ENCODE assay signal across 19 cellular contexts in genomic region chr20:10488436-10489053, GRCh38.
"Had no signal": no experiment of that assay in that cellular context is flagged by ENCODE, and none has a peak within 500 bp of the region (broad histone marks: within the 10 kb centered on the region; RNA-seq: fewer than 3 reads in every experiment).

No MANE protein-coding gene starts in this region.

- H3K4me3 Mint-ChIP-seq: activated CD8-positive, alpha-beta T cell treated with anti-CD3 and anti-CD28 coated beads, Interleukin-2, amount 10 ng/mL, durations not matched to agents 7 days and 5 days; naive B cell; stimulated activated effector memory CD8-positive, alpha-beta T cell treated with anti-CD3 and anti-CD28 coated beads, Interleukin-12 subunit alpha, Interleukin-12 subunit beta, amount 100 ng/mL, for 72 hours; T-helper 2 cell treated with Interferon-gamma antibody and Interleukin-4, amounts not matched to agents 5 μg/mL and 100 μg/mL, for 36 hours had no signal

- H3K27ac ChIP-seq: coronary artery, epithelial cell of prostate, hepatocyte, transverse colon, WERI-Rb-1 had no signal

- H3K4me1 ChIP-seq: transverse colon had no signal

- ATAC-seq: activated CD8-positive, alpha-beta T cell treated with anti-CD3 and anti-CD28 coated beads, Interleukin-2, amount 10 ng/mL, durations not matched to agents 7 days and 5 days; stimulated activated effector memory CD8-positive, alpha-beta T cell treated with anti-CD3 and anti-CD28 coated beads, Interleukin-12 subunit alpha, Interleukin-12 subunit beta, amount 100 ng/mL, for 72 hours had no signal

- H3K9me3 Mint-ChIP-seq: stimulated activated effector memory CD8-positive, alpha-beta T cell treated with anti-CD3 and anti-CD28 coated beads, Interleukin-12 subunit alpha, Interleukin-12 subunit beta, amount 100 ng/mL, for 72 hours; T-helper 2 cell treated with Interferon-gamma antibody and Interleukin-4, amounts not matched to agents 5 μg/mL and 100 μg/mL, for 36 hours had no signal

- H3K27me3 Mint-ChIP-seq: naive B cell had no signal

- DNase-seq: activated CD4-positive, alpha-beta T cell treated with anti-CD3 and anti-CD28 coated beads for 48 hours; activated CD8-positive, alpha-beta T cell treated with anti-CD3 and anti-CD28 coated beads, Interleukin-2, amount 10 ng/mL, durations not matched to agents 7 days and 5 days; activated naive CD4-positive, alpha-beta T cell treated with anti-CD3 and anti-CD28 coated beads, Interleukin-2, amount 50 U/mL, for 16 hours; adrenal gland; caudate nucleus; effector CD8-positive, alpha-beta T cell; kidney; midbrain; naive B cell; right cardiac atrium; small intestine; substantia nigra; transverse colon; WERI-Rb-1 had no signal

- H3K4me2 ChIP-seq: hepatocyte had no signal

- H3K79me2 ChIP-seq: hepatocyte had no signal

- H3K27me3 ChIP-seq: adrenal gland, hepatocyte, transverse colon had no signal

- H3K36me3 Mint-ChIP-seq: stimulated activated effector memory CD8-positive, alpha-beta T cell treated with anti-CD3 and anti-CD28 coated beads, Interleukin-12 subunit alpha, Interleukin-12 subunit beta, amount 100 ng/mL, for 72 hours had no signal

- H3K4me3 ChIP-seq: adrenal gland, coronary artery, hepatocyte, transverse colon had no signal

- H2AFZ ChIP-seq: hepatocyte had no signal

- H3K27ac Mint-ChIP-seq: activated CD8-positive, alpha-beta T cell treated with anti-CD3 and anti-CD28 coated beads, Interleukin-2, amount 10 ng/mL, durations not matched to agents 7 days and 5 days; stimulated activated effector memory CD8-positive, alpha-beta T cell treated with anti-CD3 and anti-CD28 coated beads, Interleukin-12 subunit alpha, Interleukin-12 subunit beta, amount 100 ng/mL, for 72 hours; T-helper 2 cell treated with Interferon-gamma antibody and Interleukin-4, amounts not matched to agents 5 μg/mL and 100 μg/mL, for 36 hours had no signal

- H3K36me3 ChIP-seq: adrenal gland, transverse colon, WERI-Rb-1 had no signal

- FAIRE-seq: kidney, small intestine had no signal

- H3K9me3 ChIP-seq: adrenal gland, transverse colon had no signal
